2 cellular contexts compared by ENCODE assay signal in the genomic region with DNA sequence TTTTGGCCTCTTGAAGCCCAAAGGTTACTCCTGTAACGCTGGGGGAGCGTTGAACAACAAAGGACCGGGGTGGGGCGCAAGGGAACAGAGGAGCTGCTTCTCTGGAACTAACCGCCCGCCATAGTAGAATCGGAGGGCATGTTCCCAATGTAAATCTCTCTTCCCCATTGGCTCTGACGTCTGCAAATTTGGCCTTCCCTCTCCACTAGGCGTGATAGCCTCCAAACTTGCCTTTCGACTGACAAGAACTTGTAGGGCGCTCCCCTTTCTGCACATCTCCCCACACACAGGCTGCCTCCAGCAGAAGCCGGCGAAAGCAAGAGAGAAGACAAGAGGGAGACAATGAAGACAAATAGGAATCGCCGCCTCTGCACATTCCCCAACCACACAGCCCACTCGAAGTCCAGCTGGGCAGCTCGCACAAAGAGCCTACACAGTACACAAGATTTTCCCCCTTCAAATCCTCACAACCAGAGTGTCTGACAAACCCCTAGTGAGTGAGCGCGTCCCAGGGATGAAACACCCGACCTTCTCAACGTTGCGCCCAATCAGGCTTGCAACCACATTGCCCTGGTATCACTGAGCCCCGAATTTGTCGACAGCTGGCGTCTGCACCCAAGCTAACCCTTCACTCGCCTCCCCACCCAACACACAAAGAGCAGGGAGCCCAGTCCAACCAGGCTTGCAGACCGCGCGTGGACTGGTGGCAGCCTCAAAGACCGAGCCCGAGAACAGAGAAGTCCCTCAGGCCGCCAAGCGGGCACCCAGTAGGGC.
TF ChIP-seq lines count a peak whose summit lies in the region.

No MANE protein-coding gene starts in this region.

TF ChIP-seq in endothelial cell of umbilical vein, 7 proteins besides CTCF, POLR2A, EP300 and RAD21:
- TF ChIP-seq EZH2 (IDR thresholded peaks at IDR 0.05; ENCODE audit: borderline replicate concordance, low read depth, low read length, severe bottlenecking) (no peak), GATA2 (IDR thresholded peaks at IDR 0.05; ENCODE audit: insufficient read depth, insufficient read length, low read depth, low read length) (no peak), POLR2AphosphoS5 (IDR thresholded peaks at IDR 0.05; ENCODE audit: insufficient read depth, low read depth, low read length) (no peak), FOS (IDR thresholded peaks at IDR 0.05; ENCODE audit: borderline replicate concordance, insufficient read depth, low read length) (no peak), MYC (IDR thresholded peaks at IDR 0.05; ENCODE audit: low read depth, low read length) (no peak), JUN (IDR thresholded peaks at IDR 0.05; ENCODE audit: borderline replicate concordance, insufficient read depth, insufficient read length, low read depth) (no peak)
- TF ChIP-seq, protein P1, sequence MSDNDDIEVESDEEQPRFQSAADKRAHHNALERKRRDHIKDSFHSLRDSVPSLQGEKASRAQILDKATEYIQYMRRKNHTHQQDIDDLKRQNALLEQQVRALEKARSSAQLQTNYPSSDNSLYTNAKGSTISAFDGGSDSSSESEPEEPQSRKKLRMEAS (IDR thresholded peaks at IDR 0.05; ENCODE audit: insufficient read depth, insufficient read length), result no peak

TF ChIP-seq in neural cell, 6 proteins besides CTCF, POLR2A, EP300 and RAD21:
- TF ChIP-seq, protein P2, sequence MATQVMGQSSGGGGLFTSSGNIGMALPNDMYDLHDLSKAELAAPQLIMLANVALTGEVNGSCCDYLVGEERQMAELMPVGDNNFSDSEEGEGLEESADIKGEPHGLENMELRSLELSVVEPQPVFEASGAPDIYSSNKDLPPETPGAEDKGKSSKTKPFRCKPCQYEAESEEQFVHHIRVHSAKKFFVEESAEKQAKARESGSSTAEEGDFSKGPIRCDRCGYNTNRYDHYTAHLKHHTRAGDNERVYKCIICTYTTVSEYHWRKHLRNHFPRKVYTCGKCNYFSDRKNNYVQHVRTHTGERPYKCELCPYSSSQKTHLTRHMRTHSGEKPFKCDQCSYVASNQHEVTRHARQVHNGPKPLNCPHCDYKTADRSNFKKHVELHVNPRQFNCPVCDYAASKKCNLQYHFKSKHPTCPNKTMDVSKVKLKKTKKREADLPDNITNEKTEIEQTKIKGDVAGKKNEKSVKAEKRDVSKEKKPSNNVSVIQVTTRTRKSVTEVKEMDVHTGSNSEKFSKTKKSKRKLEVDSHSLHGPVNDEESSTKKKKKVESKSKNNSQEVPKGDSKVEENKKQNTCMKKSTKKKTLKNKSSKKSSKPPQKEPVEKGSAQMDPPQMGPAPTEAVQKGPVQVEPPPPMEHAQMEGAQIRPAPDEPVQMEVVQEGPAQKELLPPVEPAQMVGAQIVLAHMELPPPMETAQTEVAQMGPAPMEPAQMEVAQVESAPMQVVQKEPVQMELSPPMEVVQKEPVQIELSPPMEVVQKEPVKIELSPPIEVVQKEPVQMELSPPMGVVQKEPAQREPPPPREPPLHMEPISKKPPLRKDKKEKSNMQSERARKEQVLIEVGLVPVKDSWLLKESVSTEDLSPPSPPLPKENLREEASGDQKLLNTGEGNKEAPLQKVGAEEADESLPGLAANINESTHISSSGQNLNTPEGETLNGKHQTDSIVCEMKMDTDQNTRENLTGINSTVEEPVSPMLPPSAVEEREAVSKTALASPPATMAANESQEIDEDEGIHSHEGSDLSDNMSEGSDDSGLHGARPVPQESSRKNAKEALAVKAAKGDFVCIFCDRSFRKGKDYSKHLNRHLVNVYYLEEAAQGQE (IDR thresholded peaks at IDR 0.05; ENCODE audit: borderline replicate concordance), result no peak
- TF ChIP-seq POLR2AphosphoS5 (IDR thresholded peaks at IDR 0.05) (no peak), SMC3 (conservative IDR thresholded peaks at IDR 0.05; ENCODE audit: poor library complexity) (no peak)
TF ChIP-seq in neural cell: peak in this region for 0.
